In genomic region chr5:151051066-151051930, GRCh38 we compare ENCODE assay signal across 8 cellular contexts. TPM values are rescaled to one million over a fixed set of nuclear protein-coding genes. Genes with fewer than 3 reads are reported as not detected.
DNase-seq lines count a peak whose midpoint lies in the region; ATAC-seq and TF ChIP-seq lines count a peak whose summit lies in the region.

No MANE protein-coding gene starts in this region.

- no peaks in the 10 kb centered on the region for H4K20me1 ChIP-seq in Karpas-422 (ENCODE audit: insufficient read depth, low read depth, low read length)

- H3K27me3 ChIP-seq in Karpas-422 (ENCODE audit: low read length) (no peaks in the 10 kb centered on the region), right cardiac atrium (ENCODE audit: control insufficient read depth, insufficient read depth) (no peaks in the 10 kb centered on the region), sigmoid colon (no peaks in the 10 kb centered on the region)

- H3K4me1 ChIP-seq in Karpas-422 (ENCODE audit: low read length): peaks cover 28% of the 10 kb centered on the region
- peaks cover 5% of the 10 kb centered on the region for H3K4me1 ChIP-seq in right cardiac atrium (ENCODE audit: control insufficient read depth, insufficient read depth, low read length)
- peaks cover 0 to 8% (median 6%) of the 10 kb centered on the region in 4 donors for H3K4me1 ChIP-seq in sigmoid colon

- H3K9me3 ChIP-seq in Karpas-422 (ENCODE audit: low read length) (no peaks in the 10 kb centered on the region), right cardiac atrium (ENCODE audit: control insufficient read depth, low read length) (no peaks in the 10 kb centered on the region), sigmoid colon (no peaks in the 10 kb centered on the region)

- ATAC-seq in GM21526 (IDR thresholded peaks at IDR 0.05; ENCODE audit: low FRiP score, unreplicated experiment): peak; percentile 65
- ATAC-seq in right cardiac atrium: peak; percentile 81 to 88

- WGBS in right cardiac atrium: 66% methylated on average over 6 of the region's 6 CpGs
- 72 to 73% methylated on average over 6 of the region's 6 CpGs for WGBS in sigmoid colon, 2 donors

- H3K27ac ChIP-seq in Karpas-422 (ENCODE audit: low read length) (peak overlapping the region; percentile 69; the same call in 1 of the 2 replicates), right cardiac atrium (ENCODE audit: low read length) (no peak overlapping the region), sigmoid colon (peak overlapping the region in 1 of 4 donors; percentile 9)

- no peaks in the 10 kb centered on the region for H3K9me2 ChIP-seq in Karpas-422 (replicated peaks; ENCODE audit: insufficient read depth, low read length)

- no peak overlapping the region for H3K9ac ChIP-seq in Karpas-422 (ENCODE audit: low read length)

- intact Hi-C loops in right cardiac atrium (cut with DNase I): loop anchor here (2.0 to 10.0 kb wide), 4 partner anchors 64 to 184 kb away; no protein-coding TSS in a partner anchor
- intact Hi-C loops in sigmoid colon (cut with DNase I): loop anchor here (1.0 to 10.0 kb wide), 3 partner anchors 64 to 184 kb away; no protein-coding TSS in a partner anchor

- no peak for TF ChIP-seq POLR2A in sigmoid colon (IDR thresholded peaks at IDR 0.05)

- H2AFZ ChIP-seq in Karpas-422 (ENCODE audit: low read length): no peak overlapping the region

- H3K36me3 ChIP-seq in Karpas-422 (ENCODE audit: insufficient read depth, low read length): peaks cover 46% of the 10 kb centered on the region
- H3K36me3 ChIP-seq in sigmoid colon: peaks cover 12 to 83% (median 32%) of the 10 kb centered on the region in 4 donors

- no peak overlapping the region for H3K4me2 ChIP-seq in Karpas-422 (ENCODE audit: low read depth, low read length, poor library complexity, severe bottlenecking)

- peak; percentile 84 to 96 (median 94) for TF ChIP-seq CTCF in sigmoid colon (IDR thresholded peaks at IDR 0.05)

- no peak for TF ChIP-seq EP300 in sigmoid colon (IDR thresholded peaks at IDR 0.05)

- H3K4me3 ChIP-seq in Karpas-422 (ENCODE audit: low read length) (no peak overlapping the region), right cardiac atrium (ENCODE audit: low read length) (no peak overlapping the region), sigmoid colon (no peak overlapping the region)

- H3K79me2 ChIP-seq in Karpas-422 (ENCODE audit: low read length): peaks cover 13% of the 10 kb centered on the region

- peak; percentile 70 for DNase-seq in DMS114 treated with DMSO at 0.1 percent for 48 hours (lab: John Stamatoyannopoulos, UW; ENCODE audit: unreplicated experiment)
- peak; percentile 94 for DNase-seq in Karpas-422
- peak; percentile 20 to 67 (median 54) for DNase-seq in T-helper 2 cell
- DNase-seq in amniotic stem cell (lab: John Stamatoyannopoulos, UW): peak; percentile 47
- DNase-seq in right cardiac atrium: peak; percentile 84 to 94 (median 91)
- peak; percentile 92 for DNase-seq in sigmoid colon
- DNase-seq in mesenteric fat pad (ENCODE audit: low spot score): no peak

RNA-seq across cellular contexts. Expression of gene TNIP1, which starts 29.5 kb away (rescaled TPM):
- total RNA-seq in Karpas-422 (2014; rRNA removed; shearing (Covaris generic); ENCODE audit: low replicate concordance): 106 and 205 TPM in 2 replicates
- total RNA-seq in right cardiac atrium (10 to 100 TPM; 77.0 to 98.2 (median 86.1) TPM), sigmoid colon (10 to 100 TPM; 55.1 to 73.1 (median 62.8) TPM), mesenteric fat pad (285 TPM)
- polyA plus RNA-seq in right cardiac atrium (71.5 TPM), sigmoid colon (100 to 1,000 TPM; 153 to 210 (median 195) TPM)

RNA-seq across cellular contexts. Expression of gene GPX3, which starts 30.9 kb away (rescaled TPM):
- not detected in 2 replicates for total RNA-seq in Karpas-422 (2014; rRNA removed; shearing (Covaris generic); ENCODE audit: low replicate concordance)
- total RNA-seq in right cardiac atrium: 1,000 to 10,000 TPM; 1,359 to 2,012 (median 1,429) TPM
- 1,982 TPM for polyA plus RNA-seq in right cardiac atrium
- total RNA-seq in sigmoid colon: 1,000 to 10,000 TPM in 2 of 4 donors, 100 to 1,000 TPM in 2; 616 to 2,079 (median 918) TPM
- polyA plus RNA-seq in sigmoid colon: 1,000 to 10,000 TPM in 1 of 3 donors, 100 to 1,000 TPM in 1, 10 to 100 TPM in 1; 85.1 to 1,326 (median 302) TPM
- 4,437 TPM for total RNA-seq in mesenteric fat pad

Comparison
In these comparisons a context has a peak if more than half of its experiments do, and no peak if none do; other contexts are left out.
1. RNA of gene GPX3, which starts 30.9 kb away (total RNA-seq): 4,437 TPM in mesenteric fat pad (single experiment), 1,359 to 2,012 TPM in right cardiac atrium and 616 to 2,079 TPM in sigmoid colon; not detected in Karpas-422; every median in the first group is over 100 times any median in the second.